In the genomic region with DNA sequence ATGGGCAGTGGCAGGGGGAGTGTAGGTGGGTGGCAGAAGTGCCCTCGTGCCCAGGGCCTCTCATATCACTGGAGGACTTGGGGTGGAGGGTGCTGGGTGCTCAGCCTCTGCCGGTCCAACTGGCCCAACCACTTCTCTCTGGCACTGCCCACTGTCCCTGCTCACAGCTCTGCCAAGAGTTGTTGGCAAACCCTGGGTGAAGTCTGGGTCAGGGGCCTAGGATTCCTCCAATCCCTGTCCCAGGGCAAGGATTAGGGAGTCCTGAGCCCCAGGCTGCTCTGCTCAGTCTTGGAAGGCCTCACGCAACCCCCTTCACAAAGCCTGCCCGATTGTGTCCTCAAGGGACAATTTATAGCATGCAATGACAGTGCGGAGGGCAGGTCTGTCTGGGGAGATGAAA, we compare ENCODE assay signal across 1 cellular context.
TF ChIP-seq lines count a peak whose summit lies in the region.

No MANE protein-coding gene starts in this region.

TF ChIP-seq in H1, 55 proteins besides CTCF, POLR2A, EP300 and RAD21:
- TF ChIP-seq SUZ12 (IDR thresholded peaks at IDR 0.05; ENCODE audit: low read length) = no peak
- no peak for TF ChIP-seq GABPA (IDR thresholded peaks at IDR 0.05; ENCODE audit: borderline replicate concordance, insufficient read depth, low read length)
- TF ChIP-seq SIX5 (IDR thresholded peaks at IDR 0.05; ENCODE audit: low read depth, low read length) = no peak
- TF ChIP-seq CBX8 (IDR thresholded peaks at IDR 0.05; ENCODE audit: borderline replicate concordance, low read depth, low read length) = no peak
- no peak for TF ChIP-seq EZH2 (IDR thresholded peaks at IDR 0.05; ENCODE audit: low read depth, low read length, severe bottlenecking)
